Comparison of ENCODE assay signal across 8 cellular contexts in genomic region chr14:89351364-89351957, GRCh38.
A peak's percentile ranks its signal among the peaks of the same experiment; 100 is the strongest.
DNase-seq lines count a peak whose midpoint lies in the region; ATAC-seq and TF ChIP-seq lines count a peak whose summit lies in the region.

No MANE protein-coding gene starts in this region.

- no peak for TF ChIP-seq POLR2A in esophagus muscularis mucosa (IDR thresholded peaks at IDR 0.05; ENCODE audit: low read depth)

- H4K20me1 ChIP-seq in SK-N-SH (ENCODE audit: insufficient read depth) (no peaks in the 10 kb centered on the region), PC-3 (ENCODE audit: low read length) (no peaks in the 10 kb centered on the region)

- no peak overlapping the region for H3K4me3 ChIP-seq in SK-N-SH (ENCODE audit: low read depth in 2 of 2, low read length in 1 of 2)
- H3K4me3 ChIP-seq in PC-3 (ENCODE audit: low read length) = no peak overlapping the region
- peak overlapping the region in 1 of 4 donors; percentile 14 for H3K4me3 ChIP-seq in esophagus muscularis mucosa

- peaks cover 4% of the 10 kb centered on the region for H3K79me2 ChIP-seq in SK-N-SH (ENCODE audit: insufficient read depth)
- H3K79me2 ChIP-seq in PC-3 (ENCODE audit: low read length) = no peaks in the 10 kb centered on the region

- no peak for DNase-seq in SK-N-SH
- no peak for DNase-seq in PC-3
- DNase-seq in esophagus muscularis mucosa (ENCODE audit: extremely low spot score) = peak; percentile 86
- DNase-seq in renal cortical epithelial cell (ENCODE audit: low read depth) = peak; percentile 14
- no peak for DNase-seq in COLO829 (ENCODE audit: low spot score)
- no peak for DNase-seq in stimulated activated CD4-positive, alpha-beta T cell treated with anti-CD3 and anti-CD28 coated beads, Interleukin-4, amount 100 ng/mL, for 24 hours

- ATAC-seq in SK-N-SH treated with all-trans-retinoic acid at 6 μM for 48 hours (no peak), HG02943 (IDR thresholded peaks at IDR 0.05; ENCODE audit: low read depth, unreplicated experiment) (peak; percentile 67), PC-3 (peak; percentile 42)

- H3K27me3 ChIP-seq in SK-N-SH (ENCODE audit: insufficient read depth) (no peaks in the 10 kb centered on the region), PC-3 (ENCODE audit: low read length) (no peaks in the 10 kb centered on the region), esophagus muscularis mucosa (no peaks in the 10 kb centered on the region)

- H2AFZ ChIP-seq in SK-N-SH (ENCODE audit: low read depth) = peak overlapping the region; percentile 40
- peak overlapping the region; percentile 46; the same call in 1 of the 2 replicates for H2AFZ ChIP-seq in PC-3 (ENCODE audit: low read length)

- TF ChIP-seq CTCF in SK-N-SH (IDR thresholded peaks at IDR 0.05) = no peak
- TF ChIP-seq CTCF in PC-3 (conservative IDR thresholded peaks at IDR 0.05; ENCODE audit: low read depth, low read length) = no peak
- no peak for TF ChIP-seq CTCF in esophagus muscularis mucosa (IDR thresholded peaks at IDR 0.05)

- H3K27ac ChIP-seq in SK-N-SH (ENCODE audit: low read depth in 2 of 2, low read length in 1 of 2) (peak overlapping the region; percentile 23 to 56; a peak in 2 of 4 replicates), PC-3 (ENCODE audit: low read length) (peak overlapping the region; percentile 13; the same call in 1 of the 2 replicates), esophagus muscularis mucosa (replicated peaks in 1 of 4) (peak overlapping the region; percentile 68 to 76 (median 71))

- H3K4me1 ChIP-seq in SK-N-SH (ENCODE audit: control insufficient read depth in 1 of 2, insufficient read depth in 2 of 2, low read depth in 1 of 2, low read length in 1 of 2) = peaks cover 14 to 31% of the 10 kb centered on the region in 2 experiments
- peaks cover 5% of the 10 kb centered on the region; the same call in 1 of the 2 replicates for H3K4me1 ChIP-seq in PC-3 (ENCODE audit: insufficient read depth, low read length)
- H3K4me1 ChIP-seq in esophagus muscularis mucosa = peaks cover 24 to 62% (median 46%) of the 10 kb centered on the region in 4 donors

- no peak for TF ChIP-seq RAD21 in SK-N-SH (IDR thresholded peaks at IDR 0.05; ENCODE audit: low read length)

- 57% methylated on average over 11 of the region's 11 CpGs for WGBS in SK-N-SH (ENCODE audit: low lambda C conversion rate)
- 7% methylated on average over 11 of the region's 11 CpGs for WGBS in esophagus muscularis mucosa

- H3K36me3 ChIP-seq in SK-N-SH (replicated peaks in 1 of 2; ENCODE audit: control insufficient read depth in 1 of 2, insufficient read depth in 2 of 2, low read length in 1 of 2) = peaks cover 8 to 9% of the 10 kb centered on the region in 2 experiments
- no peaks in the 10 kb centered on the region for H3K36me3 ChIP-seq in PC-3 (ENCODE audit: low read depth, low read length)
- peaks cover 0 to 16% (median 4%) of the 10 kb centered on the region in 4 donors for H3K36me3 ChIP-seq in esophagus muscularis mucosa

- no TSS peak for BruUV-seq in PC-3 (replicated peaks; lab: Mats Ljungman, UMichigan)

- H3K9me3 ChIP-seq in SK-N-SH = no peaks in the 10 kb centered on the region
- no peaks in the 10 kb centered on the region for H3K9me3 ChIP-seq in PC-3 (ENCODE audit: low read length)
- H3K9me3 ChIP-seq in esophagus muscularis mucosa = no peaks in the 10 kb centered on the region

- no peaks in the 10 kb centered on the region for H3F3A ChIP-seq in SK-N-SH (replicated peaks; ENCODE audit: insufficient read depth)
- no peaks in the 10 kb centered on the region for H3F3A ChIP-seq in PC-3 (ENCODE audit: low read length, unreplicated experiment)

- TF ChIP-seq EP300 in SK-N-SH (IDR thresholded peaks at IDR 0.05; ENCODE audit: borderline replicate concordance in 1 of 2, low read depth in 1 of 2, low read length in 1 of 2) = no peak
- no peak for TF ChIP-seq EP300 in esophagus muscularis mucosa (IDR thresholded peaks at IDR 0.05)

- H3K4me2 ChIP-seq in SK-N-SH (peak overlapping the region; percentile 47), PC-3 (ENCODE audit: low read length) (peak overlapping the region; percentile 11; the same call in 1 of the 2 replicates)

- H3K9me2 ChIP-seq in SK-N-SH (no peaks in the 10 kb centered on the region), PC-3 (replicated peaks; ENCODE audit: low read length) (no peaks in the 10 kb centered on the region)

- POLR2A ChIA-PET in SK-N-SH (lab: Yijun Ruan, JAX) (no interaction called here), PC-3 (lab: Charles Lee; ENCODE audit: unreplicated experiment) (no interaction called here)

- peak overlapping the region; percentile 23; the same call in 1 of the 2 replicates for H3K9ac ChIP-seq in SK-N-SH
- H3K9ac ChIP-seq in PC-3 (ENCODE audit: low read length) = no peak overlapping the region

- intact Hi-C loops in PC-3 (cut with micrococcal nuclease) = no loop called here
- intact Hi-C loops in esophagus muscularis mucosa (cut with DNase I) = no loop called here

- CTCF ChIA-PET in SK-N-SH (lab: Yijun Ruan, JAX) = interaction anchor here (1.0 to 1.3 kb wide), 2 partner anchors 17 to 684 kb away, joined by 3 to 4 read pairs; no protein-coding TSS in a partner anchor
- CTCF ChIA-PET in PC-3 (lab: Charles Lee) = no interaction called here

TF ChIP-seq in SK-N-SH, 30 proteins besides CTCF, POLR2A, EP300 and RAD21 (continues in another document):
- TF ChIP-seq, protein P1, sequence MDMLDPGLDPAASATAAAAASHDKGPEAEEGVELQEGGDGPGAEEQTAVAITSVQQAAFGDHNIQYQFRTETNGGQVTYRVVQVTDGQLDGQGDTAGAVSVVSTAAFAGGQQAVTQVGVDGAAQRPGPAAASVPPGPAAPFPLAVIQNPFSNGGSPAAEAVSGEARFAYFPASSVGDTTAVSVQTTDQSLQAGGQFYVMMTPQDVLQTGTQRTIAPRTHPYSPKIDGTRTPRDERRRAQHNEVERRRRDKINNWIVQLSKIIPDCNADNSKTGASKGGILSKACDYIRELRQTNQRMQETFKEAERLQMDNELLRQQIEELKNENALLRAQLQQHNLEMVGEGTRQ (IDR thresholded peaks at IDR 0.05; ENCODE audit: borderline replicate concordance, low read depth, low read length) = no peak
- TF ChIP-seq CHD2 (IDR thresholded peaks at IDR 0.05; ENCODE audit: low read length, partially characterized antibody) (no peak), MEF2A (IDR thresholded peaks at IDR 0.05; ENCODE audit: borderline replicate concordance, low read depth) (no peak), SMC3 (IDR thresholded peaks at IDR 0.05; ENCODE audit: low read depth, low read length) (no peak), YY1 (IDR thresholded peaks at IDR 0.05; ENCODE audit: low read depth) (no peak), RXRA (IDR thresholded peaks at IDR 0.05; ENCODE audit: borderline replicate concordance, low read depth) (no peak), PBX3 (IDR thresholded peaks at IDR 0.05) (no peak)
- TF ChIP-seq, protein P2, sequence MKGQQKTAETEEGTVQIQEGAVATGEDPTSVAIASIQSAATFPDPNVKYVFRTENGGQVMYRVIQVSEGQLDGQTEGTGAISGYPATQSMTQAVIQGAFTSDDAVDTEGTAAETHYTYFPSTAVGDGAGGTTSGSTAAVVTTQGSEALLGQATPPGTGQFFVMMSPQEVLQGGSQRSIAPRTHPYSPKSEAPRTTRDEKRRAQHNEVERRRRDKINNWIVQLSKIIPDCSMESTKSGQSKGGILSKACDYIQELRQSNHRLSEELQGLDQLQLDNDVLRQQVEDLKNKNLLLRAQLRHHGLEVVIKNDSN (IDR thresholded peaks at IDR 0.05; ENCODE audit: borderline replicate concordance, low read depth) = no peak

TF ChIP-seq in SK-N-SH treated with all-trans-retinoic acid at 6 μM for 48 hours, 23 proteins besides CTCF, POLR2A, EP300 and RAD21 (continues in another document):
- TF ChIP-seq TSHZ2 (CRISPR knock-in tag; IDR thresholded peaks at IDR 0.05) = no peak
- no peak for TF ChIP-seq ESRRG (CRISPR knock-in tag; IDR thresholded peaks at IDR 0.05)
- TF ChIP-seq, protein P3, sequence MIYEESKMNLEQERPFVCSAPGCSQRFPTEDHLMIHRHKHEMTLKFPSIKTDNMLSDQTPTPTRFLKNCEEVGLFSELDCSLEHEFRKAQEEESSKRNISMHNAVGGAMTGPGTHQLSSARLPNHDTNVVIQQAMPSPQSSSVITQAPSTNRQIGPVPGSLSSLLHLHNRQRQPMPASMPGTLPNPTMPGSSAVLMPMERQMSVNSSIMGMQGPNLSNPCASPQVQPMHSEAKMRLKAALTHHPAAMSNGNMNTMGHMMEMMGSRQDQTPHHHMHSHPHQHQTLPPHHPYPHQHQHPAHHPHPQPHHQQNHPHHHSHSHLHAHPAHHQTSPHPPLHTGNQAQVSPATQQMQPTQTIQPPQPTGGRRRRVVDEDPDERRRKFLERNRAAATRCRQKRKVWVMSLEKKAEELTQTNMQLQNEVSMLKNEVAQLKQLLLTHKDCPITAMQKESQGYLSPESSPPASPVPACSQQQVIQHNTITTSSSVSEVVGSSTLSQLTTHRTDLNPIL (CRISPR knock-in tag; IDR thresholded peaks at IDR 0.05; ENCODE audit: low read depth) = no peak
- no peak for TF ChIP-seq TOX (CRISPR knock-in tag; IDR thresholded peaks at IDR 0.05; ENCODE audit: borderline replicate concordance)
- TF ChIP-seq GLIS3 (CRISPR knock-in tag; IDR thresholded peaks at IDR 0.05) = no peak
- no peak for TF ChIP-seq ISL1 (CRISPR knock-in tag; IDR thresholded peaks at IDR 0.05)
- no peak for TF ChIP-seq BACH2 (CRISPR knock-in tag; IDR thresholded peaks at IDR 0.05; ENCODE audit: borderline replicate concordance)
- TF ChIP-seq OSR1 (CRISPR knock-in tag; IDR thresholded peaks at IDR 0.05) = no peak
- TF ChIP-seq ZNF70 (CRISPR knock-in tag; IDR thresholded peaks at IDR 0.05) = no peak
- TF ChIP-seq ZFP3 (CRISPR knock-in tag; IDR thresholded peaks at IDR 0.05) = no peak

Comparison
In these comparisons a context has a peak if more than half of its experiments do, and no peak if none do; other contexts are left out.
1. DNase-seq: peak in esophagus muscularis mucosa (single experiment) and renal cortical epithelial cell (single experiment); none in SK-N-SH (single experiment), PC-3 (single experiment), COLO829 (single experiment) and stimulated activated CD4-positive, alpha-beta T cell treated with anti-CD3 and anti-CD28 coated beads, Interleukin-4, amount 100 ng/mL, for 24 hours (single experiment).
2. H3K27ac ChIP-seq: peak in every context shown above with its lines; median percentile 71 in esophagus muscularis mucosa; 40 in SK-N-SH; 13 in PC-3.